In genomic region chr11:76073716-76074115, GRCh38 we compare ENCODE assay signal across 1 cellular context.
A peak's percentile ranks its signal among the peaks of the same experiment; 100 is the strongest.
TF ChIP-seq lines count a peak whose summit lies in the region.

No MANE protein-coding gene starts in this region.

TF ChIP-seq in K562, 482 proteins besides CTCF, POLR2A, EP300 and RAD21:
- TF ChIP-seq ZBTB40 (IDR thresholded peaks at IDR 0.05) (peak; percentile 70), ZBTB40 (CRISPR knock-in tag; IDR thresholded peaks at IDR 0.05) (no peak), ARNT (IDR thresholded peaks at IDR 0.05) (no peak), ZNF274 (IDR thresholded peaks at IDR 0.05; ENCODE audit: borderline replicate concordance, low read depth, low read length) (no peak)
TF ChIP-seq in K562: peak in this region for 1.
